Comparison of ENCODE assay signal across 9 cellular contexts in genomic region chr3:80705290-80705689, GRCh38.
"Had no signal": no experiment of that assay in that cellular context is flagged by ENCODE, and none has a peak within 500 bp of the region (broad histone marks: within the 10 kb centered on the region; RNA-seq: fewer than 3 reads in every experiment).

No MANE protein-coding gene starts in this region.

- ATAC-seq: HCT116 had no signal

- DNase-seq: GM23248, GOT3, H7, IMR-90, Karpas-422, KBM-7 had no signal

- H3K4me2 ChIP-seq: KMS-11 had no signal

- H3K9ac ChIP-seq: GM23248, KMS-11 had no signal

- H3K4me3 ChIP-seq: GM23248, HAP-1 had no signal

- H3K36me3 ChIP-seq: HAP-1 had no signal

- H3K27ac ChIP-seq: GM23248, KMS-11 had no signal

- H3K4me1 ChIP-seq: HAP-1 had no signal

- H2AFZ ChIP-seq: GM23248 had no signal
